Comparison of ENCODE assay signal across 13 cellular contexts in the genomic region with DNA sequence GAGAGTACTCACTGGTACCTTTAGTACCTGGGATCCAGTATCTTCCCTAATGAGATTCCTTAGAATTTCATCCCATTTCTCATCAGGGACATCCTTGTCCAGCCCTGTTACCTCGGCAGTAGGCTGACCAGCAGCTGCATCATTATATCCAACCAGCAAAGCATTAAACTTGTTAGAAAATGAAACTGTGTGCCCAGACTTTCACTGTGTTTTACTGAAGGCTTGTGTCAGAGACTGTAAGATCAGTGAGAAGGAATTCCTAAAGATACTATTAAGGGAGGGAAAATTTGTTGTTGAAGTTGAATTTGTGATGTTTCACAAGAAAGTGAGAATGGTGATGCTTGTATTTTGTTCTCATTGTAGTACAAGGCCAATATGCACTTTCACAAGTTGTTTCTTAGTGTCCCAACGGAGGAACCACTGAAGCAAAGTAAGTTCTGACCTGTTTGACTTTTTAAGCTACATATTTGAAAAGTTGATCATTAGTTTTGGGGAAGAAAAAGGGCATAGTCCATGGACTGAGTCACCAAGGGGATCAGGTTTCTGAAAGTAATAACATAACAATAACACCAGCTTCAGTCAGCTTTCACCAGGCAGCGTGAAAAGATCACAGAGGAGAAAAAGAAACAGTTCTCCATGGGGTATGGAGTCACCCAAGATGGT. TPM values are rescaled to one million over a fixed set of nuclear protein-coding genes. Genes with fewer than 3 reads are reported as not detected.
DNase-seq lines count a peak whose midpoint lies in the region; ATAC-seq and TF ChIP-seq lines count a peak whose summit lies in the region.
"Had no signal": no experiment of that assay in that cellular context is flagged by ENCODE, and none has a peak within 500 bp of the region (broad histone marks: within the 10 kb centered on the region; RNA-seq: fewer than 3 reads in every experiment).

No MANE protein-coding gene starts in this region.

- ATAC-seq in Right ventricle myocardium inferior (no peak), GM19324 (IDR thresholded peaks at IDR 0.05; ENCODE audit: low FRiP score, unreplicated experiment) (no peak)

- intact Hi-C loops in Right ventricle myocardium inferior (cut with DNase I) = no loop called here

- H3K4me3 ChIP-seq in HFF-Myc (replicated peaks; ENCODE audit: low read depth, low read length) (no peak overlapping the region), astrocyte of the spinal cord (ENCODE audit: low read depth, low read length) (no peak overlapping the region)
- H3K4me3 ChIP-seq: upper lobe of left lung had no signal

- no peak for TF ChIP-seq CTCF in HFF-Myc (IDR thresholded peaks at IDR 0.05; ENCODE audit: low read depth, low read length, missing control alignments)
- no peak for TF ChIP-seq CTCF in astrocyte of the spinal cord (IDR thresholded peaks at IDR 0.05; ENCODE audit: low read depth, low read length)

- peak; percentile 86 for DNase-seq in ACHN
- peak; percentile 37 for DNase-seq in HFF-Myc (ENCODE audit: extremely low read depth, low read depth)
- DNase-seq in astrocyte of the spinal cord (ENCODE audit: low read depth, low spot score) = peak; percentile 87
- peak; percentile 95 for DNase-seq in kidney glomerular epithelial cell (lab: John Stamatoyannopoulos, UW)
- DNase-seq in SIG-M5 (lab: John Stamatoyannopoulos, UW) = no peak
- DNase-seq in Right ventricle myocardium inferior (ENCODE audit: missing footprints) = no peak
- DNase-seq in MV-4-11 (lab: John Stamatoyannopoulos, UW) = no peak
- DNase-seq: activated CD8-positive, alpha-beta memory T cell treated with anti-CD3 and anti-CD28 coated beads, Interleukin-2, amount 50 U/mL, for 4 hours; effector CD8-positive, alpha-beta T cell; mesendoderm; NCI-H345; upper lobe of left lung had no signal

- in situ Hi-C loops in ACHN (cut with HindIII; ENCODE audit: low pct_ligation_motif_present, low pct_unique_long_range_greater_than_20kb, low sequenced_read_pairs) (no loop called here), astrocyte of the spinal cord (cut with HindIII; ENCODE audit: low sequenced_read_pairs) (no loop called here)

RNA-seq across cellular contexts. Expression of a gene that starts 48.8 kb away (rescaled TPM):
- total RNA-seq in Right ventricle myocardium inferior = 29.3 TPM

Comparison
In these comparisons a context has a peak if more than half of its experiments do, and no peak if none do; other contexts are left out.
1. DNase-seq: peak in ACHN (single experiment), HFF-Myc (single experiment), astrocyte of the spinal cord (single experiment) and kidney glomerular epithelial cell (single experiment); none in SIG-M5 (single experiment), Right ventricle myocardium inferior (single experiment) and MV-4-11 (single experiment).